15 cellular contexts compared by ENCODE assay signal in genomic region chr11:61911124-61911700, GRCh38. TPM values are rescaled to one million over a fixed set of nuclear protein-coding genes. Genes with fewer than 3 reads are reported as not detected.
"Had no signal": no experiment of that assay in that cellular context is flagged by ENCODE, and none has a peak within 500 bp of the region (broad histone marks: within the 10 kb centered on the region; RNA-seq: fewer than 3 reads in every experiment).

No MANE protein-coding gene starts in this region.

- H3K36me3 Mint-ChIP-seq: activated CD8-positive, alpha-beta memory T cell treated with anti-CD3 and anti-CD28 coated beads, Interleukin-2, amount 10 ng/mL, durations not matched to agents 7 days and 5 days; activated naive CD8-positive, alpha-beta T cell treated with anti-CD3 and anti-CD28 coated beads, Interleukin-2, amount 10 ng/mL, durations not matched to agents 7 days and 5 days had no signal

- H3K9me3 Mint-ChIP-seq: activated B cell treated with CpG ODN at 0.5 μM for 24 hours; activated CD4-positive, alpha-beta T cell treated with anti-CD3 and anti-CD28 coated beads, Interleukin-2, amount 10 ng/mL, durations not matched to agents 7 days and 5 days; activated naive CD8-positive, alpha-beta T cell treated with anti-CD3 and anti-CD28 coated beads, Interleukin-2, amount 10 ng/mL, durations not matched to agents 7 days and 5 days; activated T-cell treated with anti-CD3 and anti-CD28 coated beads, Interleukin-2, amount 50 U/mL, for 4 hours; nephron progenitor cell had no signal

- H3K4me1 ChIP-seq: colonic mucosa had no signal

- H3K4me3 Mint-ChIP-seq: activated B cell treated with CpG ODN at 0.5 μM for 24 hours; activated CD4-positive, alpha-beta T cell treated with anti-CD3 and anti-CD28 coated beads, Interleukin-2, amount 10 ng/mL, durations not matched to agents 7 days and 5 days; activated CD8-positive, alpha-beta memory T cell treated with anti-CD3 and anti-CD28 coated beads, Interleukin-2, amount 10 ng/mL, durations not matched to agents 7 days and 5 days; activated naive CD8-positive, alpha-beta T cell treated with anti-CD3 and anti-CD28 coated beads, Interleukin-2, amount 10 ng/mL, durations not matched to agents 7 days and 5 days; activated T-cell treated with anti-CD3 and anti-CD28 coated beads, Interleukin-2, amount 50 U/mL, for 4 hours; nephron progenitor cell; T-helper 17 cell had no signal

- H3K36me3 ChIP-seq: colonic mucosa, transverse colon had no signal

- ATAC-seq: activated CD8-positive, alpha-beta memory T cell treated with anti-CD3 and anti-CD28 coated beads, Interleukin-2, amount 10 ng/mL, durations not matched to agents 7 days and 5 days; activated T-cell treated with anti-CD3 and anti-CD28 coated beads, Interleukin-2, amount 50 U/mL, for 4 hours; left colon; T-helper 17 cell had no signal

- DNase-seq: activated B cell treated with CpG ODN at 0.5 μM for 24 hours; activated CD4-positive, alpha-beta T cell treated with anti-CD3 and anti-CD28 coated beads, Interleukin-2, amount 10 ng/mL, durations not matched to agents 7 days and 5 days; activated CD8-positive, alpha-beta memory T cell treated with anti-CD3 and anti-CD28 coated beads, Interleukin-2, amount 10 ng/mL, durations not matched to agents 7 days and 5 days; activated gamma-delta T cell treated with Interleukin-2 at 50 U/mL for 16 hours; activated T-cell treated with anti-CD3 and anti-CD28 coated beads, Interleukin-2, amount 50 U/mL, for 4 hours; effector memory CD4-positive, alpha-beta T cell; nephron progenitor cell; transverse colon had no signal

- H3K9me3 ChIP-seq: ascending aorta, colonic mucosa, transverse colon had no signal

- H3K4me1 Mint-ChIP-seq: activated B cell treated with CpG ODN at 0.5 μM for 24 hours; activated CD4-positive, alpha-beta T cell treated with anti-CD3 and anti-CD28 coated beads, Interleukin-2, amount 10 ng/mL, durations not matched to agents 7 days and 5 days; activated CD8-positive, alpha-beta memory T cell treated with anti-CD3 and anti-CD28 coated beads, Interleukin-2, amount 10 ng/mL, durations not matched to agents 7 days and 5 days had no signal

- H3K27ac Mint-ChIP-seq: activated B cell treated with CpG ODN at 0.5 μM for 24 hours; activated CD4-positive, alpha-beta T cell treated with anti-CD3 and anti-CD28 coated beads, Interleukin-2, amount 10 ng/mL, durations not matched to agents 7 days and 5 days; activated CD8-positive, alpha-beta memory T cell treated with anti-CD3 and anti-CD28 coated beads, Interleukin-2, amount 10 ng/mL, durations not matched to agents 7 days and 5 days; activated naive CD8-positive, alpha-beta T cell treated with anti-CD3 and anti-CD28 coated beads, Interleukin-2, amount 10 ng/mL, durations not matched to agents 7 days and 5 days; T-helper 17 cell had no signal

- H3K4me3 ChIP-seq: ascending aorta, colonic mucosa, transverse colon had no signal

- H3K27me3 ChIP-seq: ascending aorta, colonic mucosa had no signal

- H3K27ac ChIP-seq: ascending aorta, colonic mucosa, epithelial cell of prostate had no signal

RNA-seq across cellular contexts. Expression of gene RAB3IL1, which starts 6.2 kb away (rescaled TPM):
- total RNA-seq: activated B cell treated with CpG ODN at 0.5 μM for 24 hours; activated CD4-positive, alpha-beta T cell treated with anti-CD3 and anti-CD28 coated beads, Interleukin-2, amount 10 ng/mL, durations not matched to agents 7 days and 5 days; activated CD8-positive, alpha-beta memory T cell treated with anti-CD3 and anti-CD28 coated beads, Interleukin-2, amount 10 ng/mL, durations not matched to agents 7 days and 5 days; T-helper 17 cell had no signal

RNA-seq across cellular contexts. Expression of gene BEST1, which starts 38.9 kb away (rescaled TPM):
- total RNA-seq: activated CD4-positive, alpha-beta T cell treated with anti-CD3 and anti-CD28 coated beads, Interleukin-2, amount 10 ng/mL, durations not matched to agents 7 days and 5 days; activated CD8-positive, alpha-beta memory T cell treated with anti-CD3 and anti-CD28 coated beads, Interleukin-2, amount 10 ng/mL, durations not matched to agents 7 days and 5 days; activated T-cell treated with anti-CD3 and anti-CD28 coated beads, Interleukin-2, amount 50 U/mL, for 4 hours; glomerular endothelial cell had no signal
